Comparison of ENCODE assay signal across 8 cellular contexts in genomic region chr2:234951386-234952269, GRCh38. TPM values are rescaled to one million over a fixed set of nuclear protein-coding genes. Genes with fewer than 3 reads are reported as not detected.
DNase-seq lines count a peak whose midpoint lies in the region; ATAC-seq and TF ChIP-seq lines count a peak whose summit lies in the region.

SH3BP4 (plus strand) TSS chr2:234952017; CDS start chr2:235035003, 82,986 bp downstream.

- peaks cover 7 to 14% of the 10 kb centered on the region in 2 donors for H3K4me1 ChIP-seq in muscle layer of duodenum (ENCODE audit: control insufficient read depth in 1 of 2, insufficient read depth in 2 of 2, low read length in 2 of 2)

- no peak for TF ChIP-seq POLR2A in GM18505 (IDR thresholded peaks at IDR 0.05; ENCODE audit: borderline replicate concordance, extremely low read depth, insufficient read depth, insufficient read length)

- no peaks in the 10 kb centered on the region for H3K27me3 ChIP-seq in muscle layer of duodenum (ENCODE audit: low read depth, low read length)

- H3K27ac ChIP-seq in muscle layer of duodenum (ENCODE audit: low read length) = peak within 1 kb of the TSS; percentile 84

- H3K4me3 Mint-ChIP-seq in activated T-cell treated with anti-CD3 and anti-CD28 coated beads, Interleukin-2, amount 50 U/mL, for 4 hours = peak within 1 kb of the TSS; percentile 77

- no peaks in the 10 kb centered on the region for H3K36me3 Mint-ChIP-seq in activated T-cell treated with anti-CD3 and anti-CD28 coated beads, Interleukin-2, amount 50 U/mL, for 4 hours (ENCODE audit: insufficient read depth)

- H3K27me3 Mint-ChIP-seq in activated T-cell treated with anti-CD3 and anti-CD28 coated beads, Interleukin-2, amount 50 U/mL, for 4 hours (ENCODE audit: low read depth) = peaks cover 77% of the 10 kb centered on the region

- peak; percentile 53 for DNase-seq in ELF-1 (ENCODE audit: low read depth, low spot score)
- peak; percentile 59 for DNase-seq in NCI-H2171 (lab: John Stamatoyannopoulos, UW)
- no peak for DNase-seq in activated T-cell treated with anti-CD3 and anti-CD28 coated beads, Interleukin-2, amount 50 U/mL, for 4 hours
- DNase-seq in fibroblast of peridontal ligament (ENCODE audit: extremely low read depth) = peak; percentile 65

- no peak for TF ChIP-seq CTCF in subcutaneous adipose tissue (IDR thresholded peaks at IDR 0.05; ENCODE audit: low read depth)

- H3K9me3 Mint-ChIP-seq in activated T-cell treated with anti-CD3 and anti-CD28 coated beads, Interleukin-2, amount 50 U/mL, for 4 hours = no peaks in the 10 kb centered on the region

- peak within 1 kb of the TSS; percentile 68 to 77 for H3K4me3 ChIP-seq in muscle layer of duodenum (ENCODE audit: low read depth in 1 of 2, low read length in 2 of 2)

- H3K9me3 ChIP-seq in muscle layer of duodenum (ENCODE audit: control insufficient read depth in 1 of 2, low read length in 2 of 2) = no peaks in the 10 kb centered on the region

- H3K36me3 ChIP-seq in muscle layer of duodenum (ENCODE audit: control insufficient read depth in 1 of 2, insufficient read depth in 2 of 2, low read length in 2 of 2) = no peaks in the 10 kb centered on the region

- H3K4me1 Mint-ChIP-seq in activated T-cell treated with anti-CD3 and anti-CD28 coated beads, Interleukin-2, amount 50 U/mL, for 4 hours (ENCODE audit: low read depth) = peaks cover 12% of the 10 kb centered on the region

- ATAC-seq in activated T-cell treated with anti-CD3 and anti-CD28 coated beads, Interleukin-2, amount 50 U/mL, for 4 hours = peak; percentile 57 to 65
- ATAC-seq in HG03565 (IDR thresholded peaks at IDR 0.05; ENCODE audit: unreplicated experiment) (no peak), GM18505 (IDR thresholded peaks at IDR 0.05; ENCODE audit: unreplicated experiment) (no peak)

RNA-seq across cellular contexts. Expression of gene SH3BP4, which starts in this region (rescaled TPM):
- total RNA-seq in activated T-cell treated with anti-CD3 and anti-CD28 coated beads, Interleukin-2, amount 50 U/mL, for 4 hours = under 1 TPM; 0.18 to 0.46 (median 0.30) TPM
- total RNA-seq in subcutaneous adipose tissue = 10 to 100 TPM; 12.4 to 35.6 (median 24.1) TPM

Comparison
In these comparisons a context has a peak if more than half of its experiments do, and no peak if none do; other contexts are left out.
1. RNA of gene SH3BP4 (total RNA-seq): 12.4 to 35.6 TPM in subcutaneous adipose tissue; 0.18 to 0.46 TPM in activated T-cell treated with anti-CD3 and anti-CD28 coated beads, Interleukin-2, amount 50 U/mL, for 4 hours; every median in the first group is over 4 times any median in the second.
2. Peak in ATAC-seq in activated T-cell treated with anti-CD3 and anti-CD28 coated beads, Interleukin-2, amount 50 U/mL, for 4 hours; RNA of the gene not detected or under 1 TPM.